In genomic region chrX:95764972-95765451, GRCh38 we compare ENCODE assay signal across 7 cellular contexts.
A peak's percentile ranks its signal among the peaks of the same experiment; 100 is the strongest.
DNase-seq lines count a peak whose midpoint lies in the region; ATAC-seq and TF ChIP-seq lines count a peak whose summit lies in the region.

No MANE protein-coding gene starts in this region.

- H3K4me2 ChIP-seq in PC-3 (ENCODE audit: low read length): no peak overlapping the region

- no peak for DNase-seq in GM12864 (ENCODE audit: low read depth)
- DNase-seq in PC-3: peak; percentile 67
- DNase-seq in fibroblast of pulmonary artery (ENCODE audit: low read depth): peak; percentile 64
- peak; percentile 40 for DNase-seq in retinal pigment epithelial cell (ENCODE audit: low read depth)
- DNase-seq in activated effector memory CD4-positive, alpha-beta T cell treated with Interleukin-2 at 50 U/mL for 16 hours: no peak
- DNase-seq in omental fat pad (ENCODE audit: low spot score): no peak

- no peaks in the 10 kb centered on the region for H3K27me3 ChIP-seq in PC-3 (ENCODE audit: low read length)

- no TSS peak for BruUV-seq in PC-3 (replicated peaks; lab: Mats Ljungman, UMichigan)

- ATAC-seq in HG03097 (IDR thresholded peaks at IDR 0.05; ENCODE audit: low FRiP score, unreplicated experiment) (peak; percentile 73), PC-3 (peak; percentile 74), omental fat pad (ENCODE audit: low FRiP score) (no peak)

- no peaks in the 10 kb centered on the region for H3F3A ChIP-seq in PC-3 (ENCODE audit: low read length, unreplicated experiment)

- intact Hi-C loops in PC-3 (cut with micrococcal nuclease): loop anchor here (1.0 to 10.0 kb wide), 4 partner anchors 140 to 710 kb away; no protein-coding TSS in a partner anchor

- H3K9ac ChIP-seq in PC-3 (ENCODE audit: low read length): no peak overlapping the region

- H3K9me3 ChIP-seq in PC-3 (ENCODE audit: low read length): no peaks in the 10 kb centered on the region

- no peaks in the 10 kb centered on the region for H3K79me2 ChIP-seq in PC-3 (ENCODE audit: low read length)

- no peaks in the 10 kb centered on the region for H3K9me2 ChIP-seq in PC-3 (replicated peaks; ENCODE audit: low read length)

- CTCF ChIA-PET in PC-3 (lab: Charles Lee): no interaction called here

- H3K4me1 ChIP-seq in PC-3 (ENCODE audit: insufficient read depth, low read length): no peaks in the 10 kb centered on the region

- POLR2A ChIA-PET in PC-3 (lab: Charles Lee; ENCODE audit: unreplicated experiment): no interaction called here

- H2AFZ ChIP-seq in PC-3 (ENCODE audit: low read length): no peak overlapping the region

- no peaks in the 10 kb centered on the region for H4K20me1 ChIP-seq in PC-3 (ENCODE audit: low read length)

- H3K27ac ChIP-seq in PC-3 (ENCODE audit: low read length): no peak overlapping the region

- TF ChIP-seq CTCF in GM12864 (IDR thresholded peaks at IDR 0.05; ENCODE audit: low read depth, low read length, missing control alignments) (peak; percentile 10), PC-3 (conservative IDR thresholded peaks at IDR 0.05; ENCODE audit: low read depth, low read length) (peak; percentile 66), fibroblast of pulmonary artery (IDR thresholded peaks at IDR 0.05; ENCODE audit: low read length, missing control alignments) (peak; percentile 43), retinal pigment epithelial cell (conservative IDR thresholded peaks at IDR 0.05; ENCODE audit: low read depth, low read length) (peak; percentile 52), omental fat pad (IDR thresholded peaks at IDR 0.05) (no peak)

- no peaks in the 10 kb centered on the region for H3K36me3 ChIP-seq in PC-3 (ENCODE audit: low read depth, low read length)

- H3K4me3 ChIP-seq in GM12864 (ENCODE audit: low read depth, low read length) (no peak overlapping the region), PC-3 (ENCODE audit: low read length) (no peak overlapping the region), fibroblast of pulmonary artery (replicated peaks; ENCODE audit: low read depth, low read length) (no peak overlapping the region), retinal pigment epithelial cell (ENCODE audit: low read length) (no peak overlapping the region)

Comparison
In these comparisons a context has a peak if more than half of its experiments do, and no peak if none do; other contexts are left out.
1. DNase-seq: peak in PC-3 (single experiment), fibroblast of pulmonary artery (single experiment) and retinal pigment epithelial cell (single experiment); none in GM12864 (single experiment), activated effector memory CD4-positive, alpha-beta T cell treated with Interleukin-2 at 50 U/mL for 16 hours (single experiment) and omental fat pad (single experiment).
2. CTCF ChIP-seq: peak in GM12864 (single experiment), PC-3 (single experiment), fibroblast of pulmonary artery (single experiment) and retinal pigment epithelial cell (single experiment); none in omental fat pad (0 of 3).